17 cellular contexts compared by ENCODE assay signal in the genomic region with DNA sequence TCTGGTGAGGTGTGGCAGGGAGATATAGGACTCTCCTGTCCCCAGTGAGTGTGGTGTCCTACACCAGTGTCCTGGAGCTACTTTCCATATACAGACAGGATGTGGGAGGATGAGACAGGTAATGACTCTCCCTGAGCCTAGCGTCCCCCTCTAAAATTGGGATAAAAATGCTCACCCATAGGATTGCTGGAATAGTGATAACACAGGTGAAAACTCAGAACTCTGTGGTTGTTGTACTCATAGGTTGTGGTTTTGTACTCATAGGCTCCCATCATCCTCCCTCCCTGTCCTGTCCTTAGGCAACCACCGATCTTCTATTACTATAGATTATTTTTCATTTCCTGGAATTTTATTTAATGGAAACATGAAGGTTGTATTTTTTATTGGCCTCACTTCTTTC.
DNase-seq lines count a peak whose midpoint lies in the region; ATAC-seq and TF ChIP-seq lines count a peak whose summit lies in the region.
"Had no signal": no experiment of that assay in that cellular context is flagged by ENCODE, and none has a peak within 500 bp of the region (broad histone marks: within the 10 kb centered on the region; RNA-seq: fewer than 3 reads in every experiment).

No MANE protein-coding gene starts in this region.

- POLR2A ChIA-PET in Panc1 (lab: Charles Lee), result no interaction called here

- CTCF ChIA-PET in Panc1 (lab: Charles Lee), result no interaction called here

- no peak for TF ChIP-seq POLR2A in uterus (IDR thresholded peaks at IDR 0.05)

- no peak for TF ChIP-seq CTCF in Panc1 (IDR thresholded peaks at IDR 0.05)
- TF ChIP-seq CTCF in foreskin keratinocyte (conservative IDR thresholded peaks at IDR 0.05), result no peak
- no peak for TF ChIP-seq CTCF in uterus (IDR thresholded peaks at IDR 0.05)

- DNase-seq in DMS53 (lab: John Stamatoyannopoulos, UW) (peak; percentile 8), DMS53 treated with DMSO at 0.1 percent for 48 hours (lab: John Stamatoyannopoulos, UW; ENCODE audit: unreplicated experiment) (no peak), Panc1 (ENCODE audit: low read depth, low spot score) (no peak), foreskin keratinocyte (peak in 1 of 2 donors; percentile 46), uterus (no peak), HPDE6-E6E7 (ENCODE audit: extremely low spot score) (no peak), HuH-7 (ENCODE audit: low spot score) (no peak), NCI-H1417 (lab: John Stamatoyannopoulos, UW) (no peak)
- DNase-seq: AML-193; Caco-2; CD8-positive, alpha-beta memory T cell; GOT3; H9 had no signal

- ATAC-seq in Panc1, result no peak
- peak; percentile 72 for ATAC-seq in foreskin keratinocyte
- ATAC-seq: GM12878, HepG2 had no signal

- no peaks in the 10 kb centered on the region for H3K36me3 ChIP-seq in Panc1 (ENCODE audit: control insufficient read depth, insufficient read depth, low read length)
- no peaks in the 10 kb centered on the region for H3K36me3 ChIP-seq in uterus
- H3K36me3 ChIP-seq: BLaER1 had no signal

- peak overlapping the region; percentile 19 for H3K27ac ChIP-seq in Panc1 (ENCODE audit: low read length)
- no peak overlapping the region for H3K27ac ChIP-seq in foreskin keratinocyte
- H3K27ac ChIP-seq in uterus, result no peak overlapping the region
- H3K27ac ChIP-seq: 22Rv1, BLaER1 had no signal

- BruUV-seq in Panc1 (replicated peaks; lab: Mats Ljungman, UMichigan), result no TSS peak

- in situ Hi-C loops in Panc1 (cut with HindIII; ENCODE audit: low pct_unique_long_range_greater_than_20kb, low sequenced_read_pairs), result no loop called here

- H3K4me1 ChIP-seq in Panc1 (ENCODE audit: control insufficient read depth, insufficient read depth, low read length) (peaks cover 22% of the 10 kb centered on the region), foreskin keratinocyte (peaks cover 12% of the 10 kb centered on the region), uterus (no peaks in the 10 kb centered on the region)
- H3K4me1 ChIP-seq: BLaER1, Caco-2 had no signal

- intact Hi-C loops in Panc1 (cut with micrococcal nuclease; ENCODE audit: unreplicated experiment), result no loop called here
- intact Hi-C loops in uterus (cut with DNase I; ENCODE audit: low total_unique reads), result no loop called here

- no peaks in the 10 kb centered on the region for H3K27me3 ChIP-seq in Panc1 (ENCODE audit: control insufficient read depth, insufficient read depth, low read length)
- no peaks in the 10 kb centered on the region for H3K27me3 ChIP-seq in foreskin keratinocyte
- no peaks in the 10 kb centered on the region for H3K27me3 ChIP-seq in uterus
- H3K27me3 ChIP-seq: BLaER1 had no signal

- H3K4me3 ChIP-seq in Panc1 (ENCODE audit: low read depth in 2 of 2, low read length in 2 of 2) (no peak overlapping the region), uterus (no peak overlapping the region)
- H3K4me3 ChIP-seq: BLaER1, GM12878 had no signal

- H3K9me3 ChIP-seq in Panc1 (ENCODE audit: control insufficient read depth, insufficient read depth, low read depth, low read length), result peaks cover 4% of the 10 kb centered on the region; the same call in 1 of the 2 replicates
- H3K9me3 ChIP-seq in uterus, result no peaks in the 10 kb centered on the region
- H3K9me3 ChIP-seq: BLaER1, Caco-2 had no signal
